ENCODE assay signal across 9 cellular contexts in genomic region chr17:71118039-71118438, GRCh38.
DNase-seq lines count a peak whose midpoint lies in the region; ATAC-seq and TF ChIP-seq lines count a peak whose summit lies in the region.
"Had no signal": no experiment of that assay in that cellular context is flagged by ENCODE, and none has a peak within 500 bp of the region (broad histone marks: within the 10 kb centered on the region; RNA-seq: fewer than 3 reads in every experiment).

No MANE protein-coding gene starts in this region.

- no peak overlapping the region for H3K9ac ChIP-seq in KMS-11

- H3K4me2 ChIP-seq in KMS-11: no peak overlapping the region

- no peaks in the 10 kb centered on the region for H3K36me3 Mint-ChIP-seq in naive thymus-derived CD4-positive, alpha-beta T cell
- H3K36me3 Mint-ChIP-seq: activated naive CD8-positive, alpha-beta T cell had no signal

- no peaks in the 10 kb centered on the region for H3K36me3 ChIP-seq in KMS-11 (ENCODE audit: insufficient read depth)
- H3K36me3 ChIP-seq in RWPE2 (ENCODE audit: low read depth): no peaks in the 10 kb centered on the region
- no peaks in the 10 kb centered on the region for H3K36me3 ChIP-seq in kidney epithelial cell (ENCODE audit: control insufficient read depth, insufficient read depth, low read length)
- H3K36me3 ChIP-seq in naive thymus-derived CD4-positive, alpha-beta T cell (ENCODE audit: control insufficient read depth in 2 of 3, insufficient read depth in 3 of 3, low read length in 3 of 3): no peaks in the 10 kb centered on the region

- peaks cover 0 to 6% (median 0%) of the 10 kb centered on the region in 5 donors for H3K27me3 Mint-ChIP-seq in naive thymus-derived CD4-positive, alpha-beta T cell
- H3K27me3 Mint-ChIP-seq: activated naive CD8-positive, alpha-beta T cell had no signal

- no peak overlapping the region for H3K27ac Mint-ChIP-seq in naive thymus-derived CD4-positive, alpha-beta T cell
- H3K27ac Mint-ChIP-seq: activated naive CD8-positive, alpha-beta T cell had no signal

- H3K27ac ChIP-seq in KMS-11 (no peak overlapping the region), RWPE2 (ENCODE audit: poor library complexity, severe bottlenecking) (no peak overlapping the region), substantia nigra (ENCODE audit: low read depth, low read length, poor library complexity, severe bottlenecking) (no peak overlapping the region)
- no peak overlapping the region for H3K27ac ChIP-seq in naive thymus-derived CD4-positive, alpha-beta T cell (ENCODE audit: low read depth, low read length)

- H3K27me3 ChIP-seq in KMS-11 (ENCODE audit: insufficient read depth, low read depth) (no peaks in the 10 kb centered on the region), RWPE2 (ENCODE audit: insufficient read depth, poor library complexity, severe bottlenecking) (no peaks in the 10 kb centered on the region), kidney epithelial cell (ENCODE audit: control insufficient read depth, insufficient read depth, low read length) (no peaks in the 10 kb centered on the region)
- H3K27me3 ChIP-seq in naive thymus-derived CD4-positive, alpha-beta T cell (ENCODE audit: control insufficient read depth in 2 of 2, insufficient read depth in 2 of 2, low read length in 2 of 2): no peaks in the 10 kb centered on the region

- intact Hi-C loops in naive thymus-derived CD4-positive, alpha-beta T cell (cut with micrococcal nuclease): no loop called here

- no peaks in the 10 kb centered on the region for H3K9me3 ChIP-seq in RWPE2 (ENCODE audit: severe bottlenecking)
- H3K9me3 ChIP-seq in naive thymus-derived CD4-positive, alpha-beta T cell (ENCODE audit: control insufficient read depth in 2 of 3, low read length in 3 of 3): no peaks in the 10 kb centered on the region

- H3K79me2 ChIP-seq in KMS-11 (ENCODE audit: insufficient read depth, low read depth): no peaks in the 10 kb centered on the region

- H2AFZ ChIP-seq in KMS-11 (ENCODE audit: low read depth): no peak overlapping the region

- H3K4me3 Mint-ChIP-seq in naive thymus-derived CD4-positive, alpha-beta T cell: no peak overlapping the region
- H3K4me3 Mint-ChIP-seq: activated naive CD8-positive, alpha-beta T cell had no signal

- CTCF ChIA-PET in naive thymus-derived CD4-positive, alpha-beta T cell (lab: Charles Lee): no interaction called here

- TF ChIP-seq CTCF in AG10803 (conservative IDR thresholded peaks at IDR 0.05; ENCODE audit: low read length) (peak; percentile 27), KMS-11 (conservative IDR thresholded peaks at IDR 0.05; ENCODE audit: low read depth, low read length) (peak; percentile 55), RWPE2 (IDR thresholded peaks at IDR 0.05; ENCODE audit: poor library complexity, severe bottlenecking) (peak; percentile 84), kidney epithelial cell (IDR thresholded peaks at IDR 0.05; ENCODE audit: insufficient read depth, low read length, poor library complexity, severe bottlenecking) (peak; percentile 39)

- H4K20me1 ChIP-seq in KMS-11 (ENCODE audit: insufficient read depth): no peaks in the 10 kb centered on the region

- POLR2A ChIA-PET in naive thymus-derived CD4-positive, alpha-beta T cell (lab: Charles Lee): no interaction called here

- H3K9me3 Mint-ChIP-seq in naive thymus-derived CD4-positive, alpha-beta T cell: peaks cover 2 to 16% (median 5%) of the 10 kb centered on the region in 11 donors

- DNase-seq in AG10803 (ENCODE audit: low read depth) (no peak), RWPE2 (ENCODE audit: low spot score) (no peak), kidney epithelial cell (ENCODE audit: low read depth) (peak; percentile 7), NK-92 (lab: John Stamatoyannopoulos, UW; ENCODE audit: unreplicated experiment) (no peak), substantia nigra (lab: John Stamatoyannopoulos, UW) (no peak)
- DNase-seq in naive thymus-derived CD4-positive, alpha-beta T cell: no peak

- ATAC-seq in RWPE2 (ENCODE audit: low read depth): peak; percentile 61; the same call in 2 of the 3 replicates
- ATAC-seq in GM18873 (IDR thresholded peaks at IDR 0.05; ENCODE audit: low FRiP score, unreplicated experiment): no peak
- ATAC-seq in naive thymus-derived CD4-positive, alpha-beta T cell: no peak

- H3K4me1 ChIP-seq in KMS-11 (ENCODE audit: low read depth, poor library complexity, severe bottlenecking): no peaks in the 10 kb centered on the region
- no peaks in the 10 kb centered on the region for H3K4me1 ChIP-seq in RWPE2 (ENCODE audit: insufficient read depth, poor library complexity, severe bottlenecking)
- no peaks in the 10 kb centered on the region for H3K4me1 ChIP-seq in naive thymus-derived CD4-positive, alpha-beta T cell (ENCODE audit: control insufficient read depth in 2 of 2, insufficient read depth in 2 of 2, low read length in 2 of 2)

- no peaks in the 10 kb centered on the region for H3K4me1 Mint-ChIP-seq in naive thymus-derived CD4-positive, alpha-beta T cell

- H3K4me3 ChIP-seq in AG10803 (ENCODE audit: low read length) (no peak overlapping the region), KMS-11 (IDR thresholded peaks at IDR 0.05; ENCODE audit: insufficient read depth, low read depth, low read length) (no peak overlapping the region), RWPE2 (ENCODE audit: severe bottlenecking) (no peak overlapping the region), kidney epithelial cell (ENCODE audit: low read depth, low read length) (no peak overlapping the region)
- H3K4me3 ChIP-seq in naive thymus-derived CD4-positive, alpha-beta T cell (ENCODE audit: low read length): no peak overlapping the region

Comparison
In these comparisons a context has a peak if more than half of its experiments do, and no peak if none do; other contexts are left out.
1. CTCF ChIP-seq: peak in every context shown above with its lines; median percentile 84 in RWPE2; 55 in KMS-11; 39 in kidney epithelial cell; 27 in AG10803.